ENCODE assay signal across 19 cellular contexts in the genomic region with DNA sequence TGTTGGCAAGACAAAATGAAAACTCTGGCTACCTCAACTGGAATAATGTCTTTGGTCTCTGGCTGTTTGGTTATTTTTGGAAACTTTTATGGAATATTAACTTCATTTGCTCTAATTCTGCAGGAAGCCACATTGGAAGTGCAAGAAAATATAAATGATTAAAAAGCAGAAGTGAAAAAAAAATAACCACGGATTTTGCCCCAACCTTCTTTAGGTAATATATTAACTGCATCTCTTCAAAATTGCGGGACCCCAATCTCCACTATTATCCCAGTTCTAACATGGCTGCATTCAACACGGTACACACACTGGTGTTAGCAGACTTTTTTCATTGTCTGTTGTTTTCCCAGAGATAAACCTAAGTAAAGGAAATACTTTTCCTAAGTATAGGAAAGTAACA.
"Had no signal": no experiment of that assay in that cellular context is flagged by ENCODE, and none has a peak within 500 bp of the region (broad histone marks: within the 10 kb centered on the region; RNA-seq: fewer than 3 reads in every experiment).

No MANE protein-coding gene starts in this region.

- H3K36me3 Mint-ChIP-seq: naive B cell had no signal

- H3K4me1 ChIP-seq: adrenal gland, lower lobe of right lung, testis, upper lobe of right lung had no signal

- H3K27me3 ChIP-seq: adrenal gland, testis, upper lobe of right lung had no signal

- H3K27ac Mint-ChIP-seq: activated CD4-positive, alpha-beta T cell treated with anti-CD3 and anti-CD28 coated beads, Interleukin-2, amount 10 ng/mL, durations not matched to agents 7 days and 5 days; endodermal cell; naive B cell; stimulated activated naive CD8-positive, alpha-beta T cell treated with anti-CD3 and anti-CD28 coated beads, Interleukin-15, amount 100 ng/mL, for 72 hours; T-helper 17 cell had no signal

- H3K4me3 ChIP-seq: adrenal gland, lower lobe of right lung, testis, upper lobe of right lung had no signal

- H3K27me3 Mint-ChIP-seq: stimulated activated naive CD8-positive, alpha-beta T cell treated with anti-CD3 and anti-CD28 coated beads, Interleukin-15, amount 100 ng/mL, for 72 hours had no signal

- H3K36me3 ChIP-seq: adrenal gland, lower lobe of right lung, upper lobe of right lung had no signal

- ATAC-seq: esophagus mucosa; left cardiac atrium; lower lobe of right lung; stimulated activated naive CD8-positive, alpha-beta T cell treated with anti-CD3 and anti-CD28 coated beads, Interleukin-15, amount 100 ng/mL, for 72 hours; T-helper 17 cell; upper lobe of right lung had no signal

- H3K27ac ChIP-seq: adrenal gland, lower lobe of right lung, testis, upper lobe of right lung had no signal

- H3K9me3 Mint-ChIP-seq: activated CD4-positive, alpha-beta T cell treated with anti-CD3 and anti-CD28 coated beads, Interleukin-2, amount 10 ng/mL, durations not matched to agents 7 days and 5 days; brain; endodermal cell; stimulated activated naive CD8-positive, alpha-beta T cell treated with anti-CD3 and anti-CD28 coated beads, Interleukin-15, amount 100 ng/mL, for 72 hours had no signal

- H3K9me3 ChIP-seq: adrenal gland, lower lobe of right lung, testis, upper lobe of right lung had no signal

- DNase-seq: activated CD4-positive, alpha-beta T cell treated with anti-CD3 and anti-CD28 coated beads, Interleukin-2, amount 10 ng/mL, durations not matched to agents 7 days and 5 days; activated CD4-positive, CD25-positive, alpha-beta regulatory T cell; activated naive CD4-positive, alpha-beta T cell treated with anti-CD3 and anti-CD28 coated beads, Interleukin-2, amount 50 U/mL, for 16 hours; adrenal gland; dermis blood vessel endothelial cell; endodermal cell; left cardiac atrium; lower lobe of right lung; midbrain; naive B cell; occipital lobe; stimulated activated CD4-positive, alpha-beta T cell treated with anti-CD3 and anti-CD28 coated beads, Interleukin-15, amount 100 ng/mL, for 24 hours; stimulated activated CD4-positive, alpha-beta T cell treated with anti-CD3 and anti-CD28 coated beads, Interleukin-4, amount 100 ng/mL, for 24 hours; stimulated activated naive CD8-positive, alpha-beta T cell treated with anti-CD3 and anti-CD28 coated beads, Interleukin-15, amount 100 ng/mL, for 72 hours; T-helper 17 cell; testis; upper lobe of right lung had no signal

- H3K4me1 Mint-ChIP-seq: activated CD4-positive, alpha-beta T cell treated with anti-CD3 and anti-CD28 coated beads, Interleukin-2, amount 10 ng/mL, durations not matched to agents 7 days and 5 days; naive B cell; T-helper 17 cell had no signal

- H3K4me3 Mint-ChIP-seq: activated CD4-positive, alpha-beta T cell treated with anti-CD3 and anti-CD28 coated beads, Interleukin-2, amount 10 ng/mL, durations not matched to agents 7 days and 5 days; endodermal cell; naive B cell; stimulated activated naive CD8-positive, alpha-beta T cell treated with anti-CD3 and anti-CD28 coated beads, Interleukin-15, amount 100 ng/mL, for 72 hours; T-helper 17 cell had no signal
